ENCODE assay signal across 15 cellular contexts in genomic region chr2:74789278-74789677, GRCh38.
"Had no signal": no experiment of that assay in that cellular context is flagged by ENCODE, and none has a peak within 500 bp of the region (broad histone marks: within the 10 kb centered on the region; RNA-seq: fewer than 3 reads in every experiment).

No MANE protein-coding gene starts in this region.

- H3K27me3 ChIP-seq: breast epithelium, heart right ventricle had no signal

- H3K36me3 ChIP-seq: breast epithelium, heart right ventricle had no signal

- H3K4me1 ChIP-seq: breast epithelium had no signal

- H3K4me3 ChIP-seq: breast epithelium, heart right ventricle, smooth muscle cell had no signal

- ATAC-seq: left colon; stimulated activated naive CD8-positive, alpha-beta T cell treated with anti-CD3 and anti-CD28 coated beads, Interleukin-15, Interleukin-2, amounts not matched to agents 100 U/mL and 50 U/mL, for 24 hours; T-cell had no signal

- DNase-seq: activated CD4-positive, alpha-beta T cell treated with anti-CD3 and anti-CD28 coated beads, Interleukin-2, amount 50 U/mL, for 4 hours; activated CD4-positive, CD25-positive, alpha-beta regulatory T cell treated with anti-CD3 and anti-CD28 coated beads, Interleukin-2, amount 50 U/mL, for 72 hours; activated naive CD4-positive, alpha-beta T cell treated with Interleukin-2 at 50 U/mL for 16 hours; activated T-cell treated with anti-CD3 and anti-CD28 coated beads for 4 hours; aorta; heart right ventricle; left colon; mesenchymal stem cell; natural killer cell; right cardiac atrium; stimulated activated naive CD8-positive, alpha-beta T cell treated with anti-CD3 and anti-CD28 coated beads, Interleukin-15, Interleukin-2, amounts not matched to agents 100 U/mL and 50 U/mL, for 24 hours; T-cell; T-helper 9 cell had no signal

- H3K27ac ChIP-seq: breast epithelium, heart right ventricle had no signal
